12 cellular contexts compared by ENCODE assay signal in the genomic region with DNA sequence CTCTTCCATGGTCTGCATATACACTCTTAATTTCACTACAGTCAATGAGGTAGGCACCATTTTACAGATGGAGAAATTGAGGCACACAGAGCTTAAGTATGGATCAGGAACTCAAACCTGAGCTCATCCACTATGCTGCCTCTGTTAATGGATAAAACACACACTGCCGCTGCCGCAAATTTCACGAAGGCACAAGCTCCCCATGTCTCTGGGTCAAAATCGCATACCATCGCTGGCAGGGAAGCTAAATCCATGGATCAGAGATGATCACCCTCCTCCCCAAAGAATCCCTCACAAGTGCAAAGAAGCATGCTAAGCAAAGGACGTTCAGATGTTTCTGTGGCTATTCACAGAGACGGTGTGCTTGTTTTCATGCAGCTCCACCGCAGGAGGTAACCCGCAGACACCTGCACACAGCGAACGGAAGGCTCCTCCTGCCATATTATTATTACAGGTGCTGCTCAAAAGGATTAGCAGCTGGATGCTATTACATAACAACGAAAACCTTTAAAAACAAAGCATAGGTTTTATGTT.
A peak's percentile ranks its signal among the peaks of the same experiment; 100 is the strongest.
DNase-seq lines count a peak whose midpoint lies in the region; ATAC-seq and TF ChIP-seq lines count a peak whose summit lies in the region.
"Had no signal": no experiment of that assay in that cellular context is flagged by ENCODE, and none has a peak within 500 bp of the region (broad histone marks: within the 10 kb centered on the region; RNA-seq: fewer than 3 reads in every experiment).

No MANE protein-coding gene starts in this region.

- H3K9me3 ChIP-seq in left ventricle myocardium inferior (replicated peaks) = no peaks in the 10 kb centered on the region
- H3K9me3 ChIP-seq: colonic mucosa had no signal

- intact Hi-C loops in left ventricle myocardium inferior (cut with micrococcal nuclease) (no loop called here), left cardiac atrium (cut with DNase I) (no loop called here), posterior cingulate gyrus (cut with DNase I) (no loop called here)

- H3K4me1 Mint-ChIP-seq in stimulated activated effector memory CD8-positive, alpha-beta T cell treated with anti-CD3 and anti-CD28 coated beads, Interleukin-12 subunit alpha, Interleukin-12 subunit beta, amount 100 ng/mL, for 72 hours = peaks cover 28% of the 10 kb centered on the region

- H3K4me3 Mint-ChIP-seq in stimulated activated effector memory CD8-positive, alpha-beta T cell treated with anti-CD3 and anti-CD28 coated beads, Interleukin-12 subunit alpha, Interleukin-12 subunit beta, amount 100 ng/mL, for 72 hours = no peak overlapping the region
- H3K4me3 Mint-ChIP-seq: activated T-helper 1 cell treated with anti-CD3 and anti-CD28 coated beads, Interleukin-12 subunit alpha, Interleukin-12 subunit beta, Interleukin-2, Interleukin-4 antibody, amounts not matched to agents 30 ng/mL and 10 ng/mL and 1 ng/mL, durations not matched to agents 14 hours and 24 hours and 36 hours; B cell had no signal

- peak overlapping the region; percentile 44 for H3K27ac ChIP-seq in left ventricle myocardium inferior (replicated peaks)
- H3K27ac ChIP-seq: colonic mucosa had no signal

- no peaks in the 10 kb centered on the region for H3K9me3 Mint-ChIP-seq in stimulated activated effector memory CD8-positive, alpha-beta T cell treated with anti-CD3 and anti-CD28 coated beads, Interleukin-12 subunit alpha, Interleukin-12 subunit beta, amount 100 ng/mL, for 72 hours
- H3K9me3 Mint-ChIP-seq: activated T-helper 1 cell treated with anti-CD3 and anti-CD28 coated beads, Interleukin-12 subunit alpha, Interleukin-12 subunit beta, Interleukin-2, Interleukin-4 antibody, amounts not matched to agents 30 ng/mL and 10 ng/mL and 1 ng/mL, durations not matched to agents 14 hours and 24 hours and 36 hours had no signal

- no peak for TF ChIP-seq CTCF in left ventricle myocardium inferior (IDR thresholded peaks at IDR 0.05; ENCODE audit: borderline replicate concordance)
- no peak for TF ChIP-seq CTCF in choroid plexus epithelial cell (conservative IDR thresholded peaks at IDR 0.05; ENCODE audit: low read depth, low read length)

- no peak overlapping the region for H3K4me3 ChIP-seq in left ventricle myocardium inferior
- no peak overlapping the region for H3K4me3 ChIP-seq in choroid plexus epithelial cell (ENCODE audit: low read depth, low read length)
- H3K4me3 ChIP-seq: colonic mucosa, lung had no signal

- H3K36me3 ChIP-seq in left ventricle myocardium inferior = peaks cover 8% of the 10 kb centered on the region
- H3K36me3 ChIP-seq: colonic mucosa had no signal

- no peaks in the 10 kb centered on the region for H3K27me3 ChIP-seq in left ventricle myocardium inferior (ENCODE audit: low read depth)
- H3K27me3 ChIP-seq: colonic mucosa had no signal

- H3K36me3 Mint-ChIP-seq in stimulated activated effector memory CD8-positive, alpha-beta T cell treated with anti-CD3 and anti-CD28 coated beads, Interleukin-12 subunit alpha, Interleukin-12 subunit beta, amount 100 ng/mL, for 72 hours = peaks cover 15% of the 10 kb centered on the region

- peak overlapping the region; percentile 81 for H3K27ac Mint-ChIP-seq in stimulated activated effector memory CD8-positive, alpha-beta T cell treated with anti-CD3 and anti-CD28 coated beads, Interleukin-12 subunit alpha, Interleukin-12 subunit beta, amount 100 ng/mL, for 72 hours
- H3K27ac Mint-ChIP-seq: B cell had no signal

- H3K4me1 ChIP-seq in left ventricle myocardium inferior = peaks cover 85% of the 10 kb centered on the region
- H3K4me1 ChIP-seq: colonic mucosa had no signal

- DNase-seq in left ventricle myocardium inferior (no peak), left cardiac atrium (no peak), NCI-H748 (lab: John Stamatoyannopoulos, UW; ENCODE audit: unreplicated experiment) (peak; percentile 93), choroid plexus epithelial cell (ENCODE audit: low read depth) (peak; percentile 59), posterior cingulate gyrus (no peak), SW 1271 (lab: John Stamatoyannopoulos, UW) (no peak)
- no peak for DNase-seq in stimulated activated effector memory CD8-positive, alpha-beta T cell treated with anti-CD3 and anti-CD28 coated beads, Interleukin-12 subunit alpha, Interleukin-12 subunit beta, amount 100 ng/mL, for 72 hours (ENCODE audit: low spot score in 2 of 2)
- no peak for DNase-seq in activated CD4-positive, CD25-positive, alpha-beta regulatory T cell (lab: John Stamatoyannopoulos, UW)
- DNase-seq: colonic mucosa had no signal

- ATAC-seq in left cardiac atrium = no peak
- ATAC-seq in stimulated activated effector memory CD8-positive, alpha-beta T cell treated with anti-CD3 and anti-CD28 coated beads, Interleukin-12 subunit alpha, Interleukin-12 subunit beta, amount 100 ng/mL, for 72 hours = no peak

Comparison
In these comparisons a context has a peak if more than half of its experiments do, and no peak if none do; other contexts are left out.
1. DNase-seq: peak in NCI-H748 (single experiment) and choroid plexus epithelial cell (single experiment); none in left ventricle myocardium inferior (single experiment), left cardiac atrium (single experiment), stimulated activated effector memory CD8-positive, alpha-beta T cell treated with anti-CD3 and anti-CD28 coated beads, Interleukin-12 subunit alpha, Interleukin-12 subunit beta, amount 100 ng/mL, for 72 hours (0 of 2), posterior cingulate gyrus (0 of 10), SW 1271 (0 of 2) and activated CD4-positive, CD25-positive, alpha-beta regulatory T cell (0 of 4).